In genomic region chr15:40489274-40490175, GRCh38 we compare ENCODE assay signal across 27 cellular contexts.
"Had no signal": no experiment of that assay in that cellular context is flagged by ENCODE, and none has a peak within 500 bp of the region (broad histone marks: within the 10 kb centered on the region; RNA-seq: fewer than 3 reads in every experiment).

No MANE protein-coding gene starts in this region.

- H3K9me3 Mint-ChIP-seq: activated naive CD4-positive, alpha-beta T cell treated with anti-CD3 and anti-CD28 coated beads, Interleukin-2, amount 50 U/mL, for 72 hours; activated T-helper 17 cell treated with anti-CD3 and anti-CD28 coated beads, Interleukin-2, amount 50 U/mL, for 72 hours; nephron; stimulated activated naive B cell treated with anti-CD40 and anti-IgM and Interleukin-4, amounts not matched to agents 10 μg/mL and 1 μg/mL and 100 μg/mL, for 72 hours had no signal

- H3K27ac Mint-ChIP-seq: activated naive CD4-positive, alpha-beta T cell treated with anti-CD3 and anti-CD28 coated beads, Interleukin-2, amount 50 U/mL, for 72 hours; activated T-helper 17 cell treated with anti-CD3 and anti-CD28 coated beads, Interleukin-2, amount 50 U/mL, for 72 hours; nephron; stimulated activated naive B cell treated with anti-CD40 and anti-IgM and Interleukin-4, amounts not matched to agents 10 μg/mL and 1 μg/mL and 100 μg/mL, for 72 hours; T-helper 17 cell had no signal

- ATAC-seq: activated CD4-positive, CD25-positive, alpha-beta regulatory T cell treated with anti-CD3 and anti-CD28 coated beads, Interleukin-2, amount 50 U/mL, for 24 hours; activated naive CD4-positive, alpha-beta T cell treated with anti-CD3 and anti-CD28 coated beads, Interleukin-2, amount 50 U/mL, for 72 hours; activated T-helper 17 cell treated with anti-CD3 and anti-CD28 coated beads, Interleukin-2, amount 50 U/mL, for 72 hours; heart right ventricle; left lung; psoas muscle; stimulated activated naive B cell treated with anti-CD40 and anti-IgM and Interleukin-4, amounts not matched to agents 10 μg/mL and 1 μg/mL and 100 μg/mL, for 72 hours; T-helper 17 cell had no signal

- H3K4me3 ChIP-seq: breast epithelium, esophagus muscularis mucosa, heart right ventricle, left lung, lung, ovary, psoas muscle, sigmoid colon, smooth muscle cell, stomach, suprapubic skin, tibial nerve had no signal

- H3K27ac ChIP-seq: breast epithelium, esophagus muscularis mucosa, heart right ventricle, left lung, ovary, psoas muscle, sigmoid colon, stomach, suprapubic skin, tibial nerve, WERI-Rb-1 had no signal

- H3K4me2 ChIP-seq: smooth muscle cell had no signal

- H3K27me3 Mint-ChIP-seq: activated T-helper 17 cell treated with anti-CD3 and anti-CD28 coated beads, Interleukin-2, amount 50 U/mL, for 72 hours had no signal

- H3K4me3 Mint-ChIP-seq: activated T-helper 17 cell treated with anti-CD3 and anti-CD28 coated beads, Interleukin-2, amount 50 U/mL, for 72 hours; nephron; stimulated activated naive B cell treated with anti-CD40 and anti-IgM and Interleukin-4, amounts not matched to agents 10 μg/mL and 1 μg/mL and 100 μg/mL, for 72 hours; T-helper 17 cell had no signal

- DNase-seq: activated CD4-positive, alpha-beta T cell treated with anti-CD3 and anti-CD28 coated beads for 48 hours; activated CD4-positive, alpha-beta T cell treated with anti-CD3 and anti-CD28 coated beads, Interleukin-2, amount 50 U/mL, for 48 hours; activated CD8-positive, alpha-beta memory T cell treated with anti-CD3 and anti-CD28 coated beads for 24 hours; activated gamma-delta T cell treated with Interleukin-2 at 50 U/mL for 16 hours; central memory CD4-positive, alpha-beta T cell; foreskin melanocyte; heart right ventricle; left lung; ovary; psoas muscle; sigmoid colon; stimulated activated CD4-positive, alpha-beta T cell treated with anti-CD3 and anti-CD28 coated beads, Interleukin-1b, Interleukin-23, amount 100 ng/mL, for 48 hours; stimulated activated naive B cell treated with anti-CD40 and anti-IgM and Interleukin-4, amounts not matched to agents 10 μg/mL and 1 μg/mL and 100 μg/mL, for 72 hours; stomach; T-helper 17 cell; T1000; WERI-Rb-1 had no signal

- H3K4me1 ChIP-seq: breast epithelium, esophagus muscularis mucosa, heart right ventricle, left lung, psoas muscle, sigmoid colon, stomach, suprapubic skin, tibial nerve had no signal

- H3K27me3 ChIP-seq: breast epithelium, esophagus muscularis mucosa, left lung, ovary, sigmoid colon, stomach, suprapubic skin, tibial nerve had no signal

- H3K36me3 ChIP-seq: breast epithelium, esophagus muscularis mucosa, heart right ventricle, left lung, ovary, sigmoid colon, stomach, suprapubic skin, tibial nerve, WERI-Rb-1 had no signal

- H3K9me3 ChIP-seq: breast epithelium, esophagus muscularis mucosa, heart right ventricle, left lung, ovary, psoas muscle, sigmoid colon, stomach, suprapubic skin, tibial nerve had no signal

- H3K4me1 Mint-ChIP-seq: nephron had no signal

- H3K36me3 Mint-ChIP-seq: activated naive CD4-positive, alpha-beta T cell treated with anti-CD3 and anti-CD28 coated beads, Interleukin-2, amount 50 U/mL, for 72 hours; stimulated activated naive B cell treated with anti-CD40 and anti-IgM and Interleukin-4, amounts not matched to agents 10 μg/mL and 1 μg/mL and 100 μg/mL, for 72 hours had no signal
